Comparison of ENCODE assay signal across 8 cellular contexts in the genomic region with DNA sequence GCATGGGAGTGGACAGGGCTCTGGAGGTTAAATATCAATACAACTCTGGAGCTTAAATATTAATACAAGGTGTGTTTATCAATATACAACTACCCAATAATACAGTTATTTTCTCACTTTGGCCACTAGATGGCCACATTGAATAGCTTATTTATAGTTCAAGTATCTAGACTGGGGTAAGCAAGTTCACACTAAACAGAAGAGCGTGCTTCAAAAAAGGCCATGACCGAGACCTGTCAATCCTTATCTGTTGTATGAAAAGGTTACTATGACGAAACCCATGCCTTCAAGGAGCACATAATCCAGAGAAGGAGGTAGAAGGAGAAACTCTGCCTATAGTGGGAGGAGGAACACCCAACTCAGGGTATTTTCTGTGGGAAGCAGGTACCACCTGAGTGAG. TPM values are rescaled to one million over a fixed set of nuclear protein-coding genes. Genes with fewer than 3 reads are reported as not detected.
A peak's percentile ranks its signal among the peaks of the same experiment; 100 is the strongest.
DNase-seq lines count a peak whose midpoint lies in the region; ATAC-seq, FAIRE-seq and TF ChIP-seq lines count a peak whose summit lies in the region.

No MANE protein-coding gene starts in this region.

- DNase-seq in A549 (ENCODE audit: low read depth in 1 of 2, low spot score in 1 of 2): peak; percentile 57 to 90
- DNase-seq in GM06990 (ENCODE audit: extremely low read depth, insufficient read length): peak; percentile 56
- DNase-seq in H9: no peak
- peak; percentile 49 for DNase-seq in RWPE1 (ENCODE audit: low spot score)
- no peak for DNase-seq in endothelial cell (ENCODE audit: low spot score)
- peak; percentile 29 for DNase-seq in mucosa of gallbladder (ENCODE audit: low spot score)
- DNase-seq in activated CD4-positive, CD25-positive, alpha-beta regulatory T cell (lab: John Stamatoyannopoulos, UW): no peak

- H3K9me3 Mint-ChIP-seq in H9 (no peaks in the 10 kb centered on the region; a peak in 1 of 5 replicates), endothelial cell (ENCODE audit: unreplicated experiment) (no peaks in the 10 kb centered on the region)

- H3K4me1 Mint-ChIP-seq in H9 (0 out of 4 replicates have a peak, but pooled peaks cover 0 to 2% of the 10 kb centered on the region in 2 experiments), endothelial cell (ENCODE audit: unreplicated experiment) (peaks cover 12% of the 10 kb centered on the region)

- H3K79me2 ChIP-seq in H9 (ENCODE audit: insufficient read depth, low read length) (no peaks in the 10 kb centered on the region), Loucy (ENCODE audit: insufficient read depth, low read length) (no peaks in the 10 kb centered on the region)

- no peak overlapping the region for H3T11ph ChIP-seq in H9 (ENCODE audit: low read length)

- H3K27ac ChIP-seq in A549: peak overlapping the region; percentile 89 to 90
- no peak overlapping the region for H3K27ac ChIP-seq in H9 (ENCODE audit: insufficient read length, low read depth, low read length)
- H3K27ac ChIP-seq in RWPE1: no peak overlapping the region

- H4K91ac ChIP-seq in H9 (ENCODE audit: insufficient read length, low read depth, low read length): no peak overlapping the region

- H3K56ac ChIP-seq in H9 (ENCODE audit: insufficient read length, low read depth, low read length): no peak overlapping the region

- 1% methylated on average over 3 of the region's 3 CpGs for WGBS in A549 (ENCODE audit: missing lambda C conversion rate)
- WGBS in H9 (ENCODE audit: extremely low coverage, insufficient read length, low lambda C conversion rate): no CpG with 5 or more reads among the region's 3 CpGs

- H2AK5ac ChIP-seq in H9 (ENCODE audit: insufficient read length, low read length): no peak overlapping the region

- no peak overlapping the region for H4K5ac ChIP-seq in H9 (ENCODE audit: insufficient read length, low read depth, low read length)

- H3K4me2 ChIP-seq in A549 (peak overlapping the region; percentile 68), H9 (ENCODE audit: insufficient read depth, insufficient read length, low read length) (no peak overlapping the region), Loucy (ENCODE audit: low read depth, low read length, poor library complexity, severe bottlenecking) (no peak overlapping the region)

- H3K23me2 ChIP-seq in H9 (ENCODE audit: insufficient read length, low read depth, low read length, poor library complexity, severe bottlenecking): no peaks in the 10 kb centered on the region

- POLR2A ChIA-PET in A549 (lab: Yijun Ruan, JAX) (interaction anchor here (1.1 to 1.3 kb wide), 2 partner anchors 16 to 20 kb away, joined by 4 to 5 read pairs; no protein-coding TSS in a partner anchor), RWPE1 (lab: Yijun Ruan, JAX; ENCODE audit: low non-redundant PET) (interaction anchor here (0.6 kb wide), 2 partner anchors 29 to 223 kb away, joined by 3 to 7 read pairs; a partner anchor contains a TSS)

- H2BK20ac ChIP-seq in H9 (ENCODE audit: low read depth, low read length, poor library complexity, severe bottlenecking): no peak overlapping the region

- no peaks in the 10 kb centered on the region for H3F3A ChIP-seq in Loucy (ENCODE audit: low read depth)

- H2BK15ac ChIP-seq in H9 (ENCODE audit: low read depth, low read length): no peak overlapping the region

- H3K14ac ChIP-seq in H9 (ENCODE audit: insufficient read depth, low read length): no peak overlapping the region

- H3K9me2 ChIP-seq in Loucy (replicated peaks; ENCODE audit: low read depth, low read length): no peaks in the 10 kb centered on the region

- peak; percentile 67 for FAIRE-seq in A549 (lab: Jason Lieb, UNC)

- H4K20me1 ChIP-seq in H9 (ENCODE audit: control insufficient read depth, insufficient read depth, insufficient read length): no peaks in the 10 kb centered on the region
- no peaks in the 10 kb centered on the region for H4K20me1 ChIP-seq in Loucy (ENCODE audit: insufficient read depth, low read length, poor library complexity, severe bottlenecking)

- H2AFZ ChIP-seq in H9 (ENCODE audit: low read length) (no peak overlapping the region), Loucy (ENCODE audit: low read length) (0 out of 2 replicates have a peak overlapping the region, but pooled peaks have one; percentile 16)

- no peak overlapping the region for H2BK120ac ChIP-seq in H9 (ENCODE audit: low read depth, low read length, poor library complexity, severe bottlenecking)

- H4K8ac ChIP-seq in H9 (replicated peaks; ENCODE audit: insufficient read length, low read depth, low read length): no peak overlapping the region

- no peaks in the 10 kb centered on the region; a peak in 1 of 7 replicates for H3K36me3 Mint-ChIP-seq in H9 (ENCODE audit: insufficient read depth in 1 of 3, low read depth in 3 of 3)
- H3K36me3 Mint-ChIP-seq in endothelial cell (ENCODE audit: low read depth, unreplicated experiment): no peaks in the 10 kb centered on the region

- H3K9me3 ChIP-seq in A549 (no peaks in the 10 kb centered on the region), H9 (ENCODE audit: control insufficient read depth, low read depth, low read length) (no peaks in the 10 kb centered on the region), Loucy (ENCODE audit: insufficient read depth, low read depth, low read length) (no peaks in the 10 kb centered on the region)

- peak; percentile 41 to 63 for ATAC-seq in A549

- no peak for TF ChIP-seq EP300 in A549 (IDR thresholded peaks at IDR 0.05)

- H3K4ac ChIP-seq in H9 (ENCODE audit: low read depth, low read length): no peak overlapping the region

- H3K27ac Mint-ChIP-seq in H9 (no peak overlapping the region), endothelial cell (ENCODE audit: unreplicated experiment) (no peak overlapping the region)

- H3K4me3 Mint-ChIP-seq in H9 (no peak overlapping the region), endothelial cell (ENCODE audit: unreplicated experiment) (no peak overlapping the region)

- H3K4me1 ChIP-seq in A549 (peaks cover 95% of the 10 kb centered on the region), H9 (ENCODE audit: insufficient read depth, low read length) (no peaks in the 10 kb centered on the region), Loucy (ENCODE audit: insufficient read depth, low read length, poor library complexity, severe bottlenecking) (no peaks in the 10 kb centered on the region)

- peak; percentile 89 for TF ChIP-seq RAD21 in A549 (conservative IDR thresholded peaks at IDR 0.05 in 1 of 2, IDR thresholded peaks at IDR 0.05 in 1 of 2)

- H2BK12ac ChIP-seq in H9 (ENCODE audit: insufficient read length, low read depth, low read length): no peak overlapping the region

- H3K36me3 ChIP-seq in GM06990 (ENCODE audit: control insufficient read depth, insufficient read depth, low read length) (no peaks in the 10 kb centered on the region), Loucy (ENCODE audit: insufficient read depth, low read length) (no peaks in the 10 kb centered on the region)

- no peak for TF ChIP-seq POLR2A in A549 (IDR thresholded peaks at IDR 0.05; ENCODE audit: low read length)

- no peak overlapping the region for H3K23ac ChIP-seq in H9 (ENCODE audit: insufficient read length, low read depth, low read length)

- H3K4me3 ChIP-seq in A549: no peak overlapping the region
- no peak overlapping the region for H3K4me3 ChIP-seq in GM06990 (replicated peaks; ENCODE audit: low read depth, low read length)
- no peak overlapping the region for H3K4me3 ChIP-seq in Loucy (ENCODE audit: low read length, poor library complexity, severe bottlenecking)

- CTCF ChIA-PET in A549 (lab: Yijun Ruan, JAX) (interaction anchor here (0.6 to 10.4 kb wide), 56 partner anchors 9 to 1509 kb away, joined by 3 to 120 read pairs (median 4); a partner anchor contains a TSS), RWPE1 (lab: Yijun Ruan, JAX) (interaction anchor here (0.6 to 2.7 kb wide), 13 partner anchors 11 to 377 kb away, joined by 3 to 11 read pairs (median 3); no protein-coding TSS in a partner anchor)

- H3K27me3 ChIP-seq in GM06990 (replicated peaks; ENCODE audit: control insufficient read depth, insufficient read depth, low read length) (no peaks in the 10 kb centered on the region), H9 (ENCODE audit: insufficient read depth, low read length) (no peaks in the 10 kb centered on the region), Loucy (ENCODE audit: insufficient read depth, low read length, poor library complexity, severe bottlenecking) (no peaks in the 10 kb centered on the region)

- H3K27me3 Mint-ChIP-seq in H9 (ENCODE audit: low read depth): no peaks in the 10 kb centered on the region
- no peaks in the 10 kb centered on the region for H3K27me3 Mint-ChIP-seq in endothelial cell (ENCODE audit: unreplicated experiment)

- no peak overlapping the region for H2BK5ac ChIP-seq in H9 (ENCODE audit: insufficient read length, low read length)

- H3K9ac ChIP-seq in H9 (ENCODE audit: extremely low read depth, insufficient read length, low read length): no peak overlapping the region
- no peak overlapping the region for H3K9ac ChIP-seq in Loucy (ENCODE audit: low read depth, low read length, poor library complexity, severe bottlenecking)

- no peaks in the 10 kb centered on the region for H3K79me1 ChIP-seq in H9 (ENCODE audit: insufficient read depth, low read depth, low read length, poor library complexity, severe bottlenecking)

- TF ChIP-seq CTCF in A549 (IDR thresholded peaks at IDR 0.05) (peak; percentile 86), GM06990 (IDR thresholded peaks at IDR 0.05; ENCODE audit: insufficient read depth, low read length, poor library complexity, severe bottlenecking) (peak; percentile 55), H9 (conservative IDR thresholded peaks at IDR 0.05) (peak; percentile 80), Loucy (conservative IDR thresholded peaks at IDR 0.05; ENCODE audit: low read length) (peak; percentile 77), RWPE1 (conservative IDR thresholded peaks at IDR 0.05; ENCODE audit: low read depth) (peak; percentile 60), endothelial cell (IDR thresholded peaks at IDR 0.05; ENCODE audit: unreplicated experiment) (peak; percentile 86)

- H3K18ac ChIP-seq in H9 (ENCODE audit: insufficient read length, low read depth, low read length): no peak overlapping the region

RNA-seq across cellular contexts. Expression of a gene that starts 29.1 kb away (rescaled TPM):
- polyA plus RNA-seq in A549 (2011; rRNA removed) (12.5 and 15.2 TPM in 2 replicates), A549 (2017; fragmentation: RNase III; extraction: RNeasy Plus Mini Kit Qiagen cat#74134 plus additional on column Dnase treatment) (8.8 to 12.6 TPM (median 10.2 TPM) in 3 replicates)
- 4.0 and 6.5 TPM in 2 replicates for polyA plus RNA-seq in A549 (2012; cell fraction: cytosol; rRNA removed)
- 6.5 and 7.5 TPM in 2 replicates for polyA plus RNA-seq in A549 (2012; cell fraction: nucleus; rRNA removed)
- 33.7 and 40.7 TPM in 2 replicates for polyA minus RNA-seq in A549 (2011; rRNA and poly(A)+ RNA removed)
- total RNA-seq in H9 (2021) (43.7 and 45.7 TPM in 2 replicates), endothelial cell (ENCODE audit: unreplicated experiment) (15.2 TPM), mucosa of gallbladder (10.8 TPM)

RNA-seq across cellular contexts. Expression of a gene that starts 29.1 kb away (rescaled TPM):
- polyA plus RNA-seq in A549 (2011; rRNA removed) (119 and 144 TPM in 2 replicates), A549 (2017; fragmentation: RNase III; extraction: RNeasy Plus Mini Kit Qiagen cat#74134 plus additional on column Dnase treatment) (41.0 to 52.4 TPM (median 41.6 TPM) in 3 replicates)
- polyA plus RNA-seq in A549 (2012; cell fraction: cytosol; rRNA removed): 26.3 and 36.6 TPM in 2 replicates
- polyA plus RNA-seq in A549 (2012; cell fraction: nucleus; rRNA removed): 14.0 TPM in 2 replicates
- polyA minus RNA-seq in A549 (2011; rRNA and poly(A)+ RNA removed): 35.1 and 38.8 TPM in 2 replicates
- total RNA-seq in H9 (2021) (8.6 and 10.0 TPM in 2 replicates), endothelial cell (ENCODE audit: unreplicated experiment) (19.7 TPM), mucosa of gallbladder (13.0 TPM)

RNA-seq across cellular contexts. Expression of a gene that starts 41.0 kb away (rescaled TPM):
- polyA plus RNA-seq in A549 (2011; rRNA removed) (not detected in 2 replicates), A549 (2017; fragmentation: RNase III; extraction: RNeasy Plus Mini Kit Qiagen cat#74134 plus additional on column Dnase treatment) (0.03 TPM in 1 of 3 replicates, not detected in the others)
- polyA plus RNA-seq in A549 (2012; cell fraction: cytosol; rRNA removed): not detected in 2 replicates
- polyA plus RNA-seq in A549 (2012; cell fraction: nucleus; rRNA removed): not detected in 2 replicates
- 0.37 TPM in 1 of 2 replicates, not detected in the other for polyA minus RNA-seq in A549 (2011; rRNA and poly(A)+ RNA removed)
- total RNA-seq in H9 (2021) (not detected in 2 replicates), endothelial cell (ENCODE audit: unreplicated experiment) (0.80 TPM), mucosa of gallbladder (not detected)

Comparison
In these comparisons a context has a peak if more than half of its experiments do, and no peak if none do; other contexts are left out.
1. DNase-seq: peak in A549 (2 of 2), GM06990 (single experiment), RWPE1 (single experiment) and mucosa of gallbladder (single experiment); none in H9 (single experiment), endothelial cell (single experiment) and activated CD4-positive, CD25-positive, alpha-beta regulatory T cell (0 of 4).
2. H3K27ac ChIP-seq: peak in A549 (2 of 2); none in H9 (single experiment) and RWPE1 (single experiment).
3. Peak in every context shown above with its lines, with median percentiles within 50 percentile points of each other: CTCF ChIP-seq.